ENCODE assay signal across 1 cellular context in the genomic region with DNA sequence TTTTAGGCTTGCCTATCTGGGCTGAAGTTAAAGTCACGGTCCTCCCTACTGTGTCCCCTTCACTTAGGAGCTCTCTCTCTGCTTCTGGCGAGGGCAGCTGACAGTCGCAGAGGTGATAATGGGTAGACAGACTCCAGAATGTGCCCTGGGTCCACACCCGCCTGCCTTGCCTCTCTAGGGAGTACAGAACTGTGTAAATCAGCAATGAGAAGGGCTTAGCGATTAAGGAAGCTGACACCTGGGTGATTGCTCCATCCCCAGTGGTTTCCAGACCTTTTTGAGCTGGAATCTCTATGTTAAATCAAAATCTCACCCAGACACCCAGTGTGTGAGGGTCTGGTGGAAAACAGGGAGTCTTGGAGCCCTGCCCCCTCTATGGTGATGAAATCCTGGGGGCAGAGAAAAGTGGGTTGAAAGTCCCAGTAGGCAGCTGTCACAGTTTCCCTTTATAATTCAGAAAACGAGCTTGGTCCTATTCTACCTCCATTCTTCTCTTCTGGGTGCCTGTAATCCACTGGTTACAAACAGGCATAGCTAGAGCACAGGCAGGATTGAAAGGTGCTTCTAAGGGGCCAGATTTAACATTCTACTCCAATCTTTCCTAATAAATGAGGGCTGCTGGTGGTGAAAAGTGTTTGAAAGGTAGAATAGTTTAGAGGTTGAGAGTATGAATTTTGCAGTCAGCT.
TF ChIP-seq lines count a peak whose summit lies in the region.

No MANE protein-coding gene starts in this region.

TF ChIP-seq in GM23338, 12 proteins besides CTCF, POLR2A, EP300 and RAD21 (continued from another document):
- TF ChIP-seq, protein P1, sequence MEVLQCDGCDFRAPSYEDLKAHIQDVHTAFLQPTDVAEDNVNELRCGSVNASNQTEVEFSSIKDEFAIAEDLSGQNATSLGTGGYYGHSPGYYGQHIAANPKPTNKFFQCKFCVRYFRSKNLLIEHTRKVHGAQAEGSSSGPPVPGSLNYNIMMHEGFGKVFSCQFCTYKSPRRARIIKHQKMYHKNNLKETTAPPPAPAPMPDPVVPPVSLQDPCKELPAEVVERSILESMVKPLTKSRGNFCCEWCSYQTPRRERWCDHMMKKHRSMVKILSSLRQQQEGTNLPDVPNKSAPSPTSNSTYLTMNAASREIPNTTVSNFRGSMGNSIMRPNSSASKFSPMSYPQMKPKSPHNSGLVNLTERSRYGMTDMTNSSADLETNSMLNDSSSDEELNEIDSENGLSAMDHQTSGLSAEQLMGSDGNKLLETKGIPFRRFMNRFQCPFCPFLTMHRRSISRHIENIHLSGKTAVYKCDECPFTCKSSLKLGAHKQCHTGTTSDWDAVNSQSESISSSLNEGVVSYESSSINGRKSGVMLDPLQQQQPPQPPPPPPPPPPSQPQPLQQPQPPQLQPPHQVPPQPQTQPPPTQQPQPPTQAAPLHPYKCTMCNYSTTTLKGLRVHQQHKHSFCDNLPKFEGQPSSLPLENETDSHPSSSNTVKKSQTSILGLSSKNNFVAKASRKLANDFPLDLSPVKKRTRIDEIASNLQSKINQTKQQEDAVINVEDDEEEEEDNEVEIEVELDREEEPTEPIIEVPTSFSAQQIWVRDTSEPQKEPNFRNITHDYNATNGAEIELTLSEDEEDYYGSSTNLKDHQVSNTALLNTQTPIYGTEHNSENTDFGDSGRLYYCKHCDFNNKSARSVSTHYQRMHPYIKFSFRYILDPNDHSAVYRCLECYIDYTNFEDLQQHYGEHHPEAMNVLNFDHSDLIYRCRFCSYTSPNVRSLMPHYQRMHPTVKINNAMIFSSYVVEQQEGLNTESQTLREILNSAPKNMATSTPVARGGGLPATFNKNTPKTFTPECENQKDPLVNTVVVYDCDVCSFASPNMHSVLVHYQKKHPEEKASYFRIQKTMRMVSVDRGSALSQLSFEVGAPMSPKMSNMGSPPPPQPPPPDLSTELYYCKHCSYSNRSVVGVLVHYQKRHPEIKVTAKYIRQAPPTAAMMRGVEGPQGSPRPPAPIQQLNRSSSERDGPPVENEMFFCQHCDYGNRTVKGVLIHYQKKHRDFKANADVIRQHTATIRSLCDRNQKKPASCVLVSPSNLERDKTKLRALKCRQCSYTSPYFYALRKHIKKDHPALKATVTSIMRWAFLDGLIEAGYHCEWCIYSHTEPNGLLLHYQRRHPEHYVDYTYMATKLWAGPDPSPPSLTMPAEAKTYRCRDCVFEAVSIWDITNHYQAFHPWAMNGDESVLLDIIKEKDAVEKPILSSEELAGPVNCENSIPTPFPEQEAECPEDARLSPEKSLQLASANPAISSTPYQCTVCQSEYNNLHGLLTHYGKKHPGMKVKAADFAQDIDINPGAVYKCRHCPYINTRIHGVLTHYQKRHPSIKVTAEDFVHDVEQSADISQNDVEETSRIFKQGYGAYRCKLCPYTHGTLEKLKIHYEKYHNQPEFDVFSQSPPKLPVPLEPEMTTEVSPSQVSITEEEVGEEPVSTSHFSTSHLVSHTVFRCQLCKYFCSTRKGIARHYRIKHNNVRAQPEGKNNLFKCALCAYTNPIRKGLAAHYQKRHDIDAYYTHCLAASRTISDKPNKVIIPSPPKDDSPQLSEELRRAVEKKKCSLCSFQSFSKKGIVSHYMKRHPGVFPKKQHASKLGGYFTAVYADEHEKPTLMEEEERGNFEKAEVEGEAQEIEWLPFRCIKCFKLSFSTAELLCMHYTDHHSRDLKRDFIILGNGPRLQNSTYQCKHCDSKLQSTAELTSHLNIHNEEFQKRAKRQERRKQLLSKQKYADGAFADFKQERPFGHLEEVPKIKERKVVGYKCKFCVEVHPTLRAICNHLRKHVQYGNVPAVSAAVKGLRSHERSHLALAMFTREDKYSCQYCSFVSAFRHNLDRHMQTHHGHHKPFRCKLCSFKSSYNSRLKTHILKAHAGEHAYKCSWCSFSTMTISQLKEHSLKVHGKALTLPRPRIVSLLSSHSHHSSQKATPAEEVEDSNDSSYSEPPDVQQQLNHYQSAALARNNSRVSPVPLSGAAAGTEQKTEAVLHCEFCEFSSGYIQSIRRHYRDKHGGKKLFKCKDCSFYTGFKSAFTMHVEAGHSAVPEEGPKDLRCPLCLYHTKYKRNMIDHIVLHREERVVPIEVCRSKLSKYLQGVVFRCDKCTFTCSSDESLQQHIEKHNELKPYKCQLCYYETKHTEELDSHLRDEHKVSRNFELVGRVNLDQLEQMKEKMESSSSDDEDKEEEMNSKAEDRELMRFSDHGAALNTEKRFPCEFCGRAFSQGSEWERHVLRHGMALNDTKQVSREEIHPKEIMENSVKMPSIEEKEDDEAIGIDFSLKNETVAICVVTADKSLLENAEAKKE (CRISPR knock-in tag; IDR thresholded peaks at IDR 0.05), result no peak
- TF ChIP-seq POLR2AphosphoS5 (IDR thresholded peaks at IDR 0.05; ENCODE audit: low read depth) (no peak), CREB1 (CRISPR knock-in tag; IDR thresholded peaks at IDR 0.05; ENCODE audit: low read depth) (no peak)
